Comparison of ENCODE assay signal across 9 cellular contexts in genomic region chr2:170812716-170813585, GRCh38. TPM values are rescaled to one million over a fixed set of nuclear protein-coding genes. Genes with fewer than 3 reads are reported as not detected.
A peak's percentile ranks its signal among the peaks of the same experiment; 100 is the strongest.
DNase-seq lines count a peak whose midpoint lies in the region; ATAC-seq and TF ChIP-seq lines count a peak whose summit lies in the region.
"Had no signal": no experiment of that assay in that cellular context is flagged by ENCODE, and none has a peak within 500 bp of the region (broad histone marks: within the 10 kb centered on the region; RNA-seq: fewer than 3 reads in every experiment).

No MANE protein-coding gene starts in this region.

- H3K4me1 Mint-ChIP-seq in activated B cell treated with CpG ODN at 0.5 μM for 24 hours, result peaks cover 30% of the 10 kb centered on the region

- H3K27me3 ChIP-seq in BE2C (peaks cover 52% of the 10 kb centered on the region), heart left ventricle (peaks cover 39 to 84% (median 54%) of the 10 kb centered on the region in 9 donors)

- peaks cover 57% of the 10 kb centered on the region for H3K27me3 Mint-ChIP-seq in activated B cell treated with CpG ODN at 0.5 μM for 24 hours

- H3K9me3 ChIP-seq in BE2C, result no peaks in the 10 kb centered on the region
- no peaks in the 10 kb centered on the region for H3K9me3 ChIP-seq in heart left ventricle

- CTCF ChIA-PET in activated B cell treated with CpG ODN at 0.5 μM for 24 hours (lab: Charles Lee), result interaction anchor here (0.7 to 2.6 kb wide), 13 partner anchors 41 to 1269 kb away, joined by 3 to 15 read pairs (median 4); no protein-coding TSS in a partner anchor

- H3K27ac ChIP-seq in heart left ventricle, result no peak overlapping the region

- no peaks in the 10 kb centered on the region for H3K4me1 ChIP-seq in BE2C
- peaks cover 9 to 39% (median 27%) of the 10 kb centered on the region in 12 donors for H3K4me1 ChIP-seq in heart left ventricle

- WGBS in heart left ventricle, 4 donors, result 1 to 3% (median 2%) methylated on average over 14 of the region's 14 CpGs

- H3K36me3 ChIP-seq in BE2C, result no peaks in the 10 kb centered on the region
- no peaks in the 10 kb centered on the region for H3K36me3 ChIP-seq in heart left ventricle

- TF ChIP-seq CTCF in BE2C (IDR thresholded peaks at IDR 0.05; ENCODE audit: low read depth, low read length) (peak; percentile 58), GM20000 (IDR thresholded peaks at IDR 0.05; ENCODE audit: extremely low read depth, missing control alignments) (peak; percentile 19), activated B cell treated with CpG ODN at 0.5 μM for 24 hours (IDR thresholded peaks at IDR 0.05) (no peak), heart left ventricle (IDR thresholded peaks at IDR 0.05) (peak; percentile 56 to 82 (median 70))

- no peak overlapping the region for H3K4me3 Mint-ChIP-seq in activated B cell treated with CpG ODN at 0.5 μM for 24 hours

- no peaks in the 10 kb centered on the region for H3K36me3 Mint-ChIP-seq in activated B cell treated with CpG ODN at 0.5 μM for 24 hours (ENCODE audit: low read depth)

- intact Hi-C loops in activated B cell treated with CpG ODN at 0.5 μM for 24 hours (cut with micrococcal nuclease), result loop anchor here (1.0 to 10.0 kb wide), 5 partner anchors 404 to 1451 kb away; partner anchors contain the start of gene LRP2
- intact Hi-C loops in heart left ventricle (cut with DNase I), result loop anchor here (1.0 to 10.0 kb wide), 14 partner anchors 106 to 578 kb away; no protein-coding TSS in a partner anchor

- peak overlapping the region; percentile 35 for H3K27ac Mint-ChIP-seq in activated B cell treated with CpG ODN at 0.5 μM for 24 hours

- DNase-seq in BE2C (peak; percentile 41), GM20000 (ENCODE audit: low spot score) (peak; percentile 67), NCI-H2171 (lab: John Stamatoyannopoulos, UW) (peak; percentile 98), activated B cell treated with CpG ODN at 0.5 μM for 24 hours (no peak), heart left ventricle (peak in 2 of 5 donors; percentile 54 to 74), putamen (ENCODE audit: low spot score) (peak; percentile 81)

- no peak for TF ChIP-seq POLR2A in heart left ventricle (IDR thresholded peaks at IDR 0.05)

- POLR2A ChIA-PET in activated B cell treated with CpG ODN at 0.5 μM for 24 hours (lab: Charles Lee), result no interaction called here

- no peaks in the 10 kb centered on the region for H3K9me3 Mint-ChIP-seq in activated B cell treated with CpG ODN at 0.5 μM for 24 hours
- H3K9me3 Mint-ChIP-seq: naive thymus-derived CD8-positive, alpha-beta T cell had no signal

- no peak for ATAC-seq in activated B cell treated with CpG ODN at 0.5 μM for 24 hours (ENCODE audit: low read depth)
- ATAC-seq in heart left ventricle, result peak in 3 of 4 donors; percentile 14 to 53 (median 51)
- no peak for ATAC-seq in HG03432 (IDR thresholded peaks at IDR 0.05; ENCODE audit: unreplicated experiment)
- no peak for ATAC-seq in HG03469 (IDR thresholded peaks at IDR 0.05; ENCODE audit: unreplicated experiment)
- ATAC-seq: naive thymus-derived CD8-positive, alpha-beta T cell had no signal

- no peak overlapping the region for H3K4me3 ChIP-seq in BE2C (ENCODE audit: low read depth, low read length)
- no peak overlapping the region for H3K4me3 ChIP-seq in heart left ventricle

RNA-seq across cellular contexts. Expression of gene GAD1, which starts 3.7 kb away (rescaled TPM):
- polyA plus RNA-seq in BE2C (2012; ENCODE audit: insufficient read depth, insufficient read length, low read depth), result 0.12 TPM
- total RNA-seq in activated B cell treated with CpG ODN at 0.5 μM for 24 hours (not detected in 2 replicates), heart left ventricle (under 1 TPM in 3 of 9 donors, not detected in 6; 0.32 to 0.51 (median 0.37) TPM)
- polyA plus RNA-seq in heart left ventricle, result under 1 TPM in 1 of 2 donors, not detected in 1; 0.04 TPM
- total RNA-seq: naive thymus-derived CD8-positive, alpha-beta T cell had no signal
- polyA plus RNA-seq: naive thymus-derived CD8-positive, alpha-beta T cell had no signal

RNA-seq across cellular contexts. Expression of gene ERICH2, which starts 42.8 kb away (rescaled TPM):
- polyA plus RNA-seq in BE2C (2012; ENCODE audit: insufficient read depth, insufficient read length, low read depth), result not detected
- not detected in 2 replicates for total RNA-seq in activated B cell treated with CpG ODN at 0.5 μM for 24 hours
- total RNA-seq in heart left ventricle, result 1 to 10 TPM in 2 of 9 donors, under 1 TPM in 3, not detected in 4; 0.85 to 3.4 (median 0.98) TPM
- 1 to 10 TPM in 1 of 2 donors, under 1 TPM in 1; 0.22 to 1.9 TPM for polyA plus RNA-seq in heart left ventricle
- total RNA-seq: naive thymus-derived CD8-positive, alpha-beta T cell had no signal
- polyA plus RNA-seq: naive thymus-derived CD8-positive, alpha-beta T cell had no signal

Comparison
In these comparisons a context has a peak if more than half of its experiments do, and no peak if none do; other contexts are left out.
1. ATAC-seq: peak in heart left ventricle (3 of 4); none in activated B cell treated with CpG ODN at 0.5 μM for 24 hours (single experiment), HG03432 (single experiment) and HG03469 (single experiment).